In the genomic region with DNA sequence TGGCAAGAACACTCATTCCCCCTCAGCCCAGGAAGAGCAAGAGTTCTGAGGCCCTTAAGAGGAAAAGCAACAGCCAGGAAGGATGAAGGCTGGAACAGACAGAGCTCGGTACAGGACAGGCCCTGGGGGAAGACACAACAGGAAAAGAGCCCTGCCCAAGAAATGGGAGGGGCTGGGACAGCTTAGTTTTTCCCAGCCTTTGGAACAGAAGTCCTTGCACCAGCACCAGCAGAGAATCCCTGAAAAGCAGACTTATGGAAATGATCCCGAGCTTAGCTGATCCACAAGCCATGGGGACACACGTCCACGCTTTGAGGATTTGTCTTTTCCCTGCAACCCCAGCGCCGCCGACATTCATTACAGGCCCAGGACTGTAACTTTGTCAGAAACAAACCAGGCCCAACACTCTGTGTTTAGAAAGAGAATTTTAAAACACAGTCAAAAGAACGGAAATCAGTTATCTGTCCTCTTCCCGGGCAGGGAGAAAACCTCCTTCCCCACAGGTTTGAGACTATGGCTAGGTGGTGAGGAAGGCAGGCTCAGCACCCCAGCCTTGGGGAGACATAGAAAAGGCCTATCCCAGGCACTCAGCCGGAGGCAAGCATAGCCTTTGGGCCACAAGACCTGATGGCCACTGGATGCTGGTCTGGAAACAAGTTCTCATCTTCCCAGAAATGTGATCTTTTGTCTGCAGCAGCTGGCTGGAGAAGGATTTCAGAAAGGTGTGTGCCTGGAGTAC, we compare ENCODE assay signal across 12 cellular contexts. TPM values are rescaled to one million over a fixed set of nuclear protein-coding genes. Genes with fewer than 3 reads are reported as not detected.
DNase-seq lines count a peak whose midpoint lies in the region; ATAC-seq and TF ChIP-seq lines count a peak whose summit lies in the region.
"Had no signal": no experiment of that assay in that cellular context is flagged by ENCODE, and none has a peak within 500 bp of the region (broad histone marks: within the 10 kb centered on the region; RNA-seq: fewer than 3 reads in every experiment).

No MANE protein-coding gene starts in this region.

- POLR2A ChIA-PET in AG04450 (lab: Yijun Ruan, JAX): no interaction called here

- peak overlapping the region; percentile 26 for H3K9ac ChIP-seq in adipocyte (ENCODE audit: low read length)

- intact Hi-C loops in lower lobe of right lung (cut with DNase I): no loop called here

- no peaks in the 10 kb centered on the region for H3K27me3 ChIP-seq in AG04450 (ENCODE audit: control insufficient read depth, insufficient read depth, low read length)
- H3K27me3 ChIP-seq in adipocyte (replicated peaks; ENCODE audit: control insufficient read depth, insufficient read depth, low read length): no peaks in the 10 kb centered on the region
- no peaks in the 10 kb centered on the region for H3K27me3 ChIP-seq in lower lobe of right lung (ENCODE audit: low read depth)

- CTCF ChIA-PET in AG04450 (lab: Charles Lee): interaction anchor here (1.3 kb wide), 1 partner anchor 83 kb away, joined by 4 read pairs; no protein-coding TSS in a partner anchor

- no peak for ATAC-seq in lower lobe of right lung
- ATAC-seq in HG03432 (IDR thresholded peaks at IDR 0.05; ENCODE audit: unreplicated experiment): no peak

- H3K9me3 ChIP-seq in AG04450 (ENCODE audit: control insufficient read depth, insufficient read depth, low read length) (no peaks in the 10 kb centered on the region), adipocyte (ENCODE audit: control insufficient read depth, low read length) (no peaks in the 10 kb centered on the region), lower lobe of right lung (no peaks in the 10 kb centered on the region)

- H3K36me3 ChIP-seq in adipocyte (ENCODE audit: control insufficient read depth, insufficient read depth, low read length, severe bottlenecking) (peaks cover 80% of the 10 kb centered on the region), lower lobe of right lung (peaks cover 95% of the 10 kb centered on the region)

- H3K27ac ChIP-seq in AG04450 (ENCODE audit: low read depth, low read length) (peak overlapping the region; percentile 11), lower lobe of right lung (peak overlapping the region; percentile 63)

- H3K4me1 ChIP-seq in adipocyte (ENCODE audit: control insufficient read depth, insufficient read depth, low read length): peaks cover 4% of the 10 kb centered on the region
- peaks cover 40% of the 10 kb centered on the region for H3K4me1 ChIP-seq in lower lobe of right lung

- TF ChIP-seq CTCF in AG04450 (IDR thresholded peaks at IDR 0.05; ENCODE audit: low read depth, low read length): no peak
- no peak for TF ChIP-seq CTCF in lower lobe of right lung (IDR thresholded peaks at IDR 0.05)

- no peak for DNase-seq in AG04450 (ENCODE audit: low read depth, low spot score)
- no peak for DNase-seq in adipocyte (ENCODE audit: low read depth)
- no peak for DNase-seq in lower lobe of right lung
- DNase-seq in H4 (ENCODE audit: low spot score): no peak
- no peak for DNase-seq in T-helper 9 cell
- DNase-seq: activated CD4-positive, alpha-beta T cell treated with anti-CD3 and anti-CD28 coated beads, Interleukin-2, amount 50 U/mL, for 48 hours; activated naive CD8-positive, alpha-beta T cell treated with anti-CD3 and anti-CD28 coated beads, Interleukin-2, amount 10 ng/mL, durations not matched to agents 7 days and 5 days; cortex of kidney; immature natural killer cell; NCI-H1092 treated with DMSO at 0.1 percent for 48 hours; stimulated activated CD4-positive, alpha-beta T cell treated with anti-CD3 and anti-CD28 coated beads, Interleukin-2, amount 100 ng/mL, for 24 hours had no signal

- H3K4me3 ChIP-seq in AG04450 (ENCODE audit: low read depth, low read length) (no peak overlapping the region), adipocyte (ENCODE audit: low read length) (no peak overlapping the region), lower lobe of right lung (no peak overlapping the region)

RNA-seq across cellular contexts. Expression of gene AVIL, which starts 4.0 kb away (rescaled TPM):
- polyA plus RNA-seq in AG04450 (2011; rRNA removed): 3.5 and 4.7 TPM in 2 replicates
- 2.7 and 4.4 TPM in 2 replicates for polyA minus RNA-seq in AG04450 (2011; rRNA and poly(A)+ RNA removed)
- 10.8 TPM for total RNA-seq in lower lobe of right lung
- 2.0 and 4.3 TPM in 2 replicates for total RNA-seq in H4 (2014; rRNA removed; shearing (Covaris generic))

RNA-seq across cellular contexts. Expression of gene CTDSP2, which starts 24.0 kb away (rescaled TPM):
- polyA plus RNA-seq in AG04450 (2011; rRNA removed): 292 and 305 TPM in 2 replicates
- 367 and 414 TPM in 2 replicates for polyA minus RNA-seq in AG04450 (2011; rRNA and poly(A)+ RNA removed)
- total RNA-seq in lower lobe of right lung: 220 TPM
- total RNA-seq in H4 (2014; rRNA removed; shearing (Covaris generic)): 36.1 and 44.8 TPM in 2 replicates

RNA-seq across cellular contexts. Expression of gene TSFM, which starts 40.0 kb away (rescaled TPM):
- 22.3 and 22.8 TPM in 2 replicates for polyA plus RNA-seq in AG04450 (2011; rRNA removed)
- polyA minus RNA-seq in AG04450 (2011; rRNA and poly(A)+ RNA removed): 6.1 and 7.0 TPM in 2 replicates
- 22.6 TPM for total RNA-seq in lower lobe of right lung
- total RNA-seq in H4 (2014; rRNA removed; shearing (Covaris generic)): 41.3 and 58.6 TPM in 2 replicates

RNA-seq across cellular contexts. Expression of gene EEF1AKMT3, which starts 50.1 kb away (rescaled TPM):
- polyA plus RNA-seq in AG04450 (2011; rRNA removed): 6.8 and 7.6 TPM in 2 replicates
- polyA minus RNA-seq in AG04450 (2011; rRNA and poly(A)+ RNA removed): 6.7 and 8.3 TPM in 2 replicates
- total RNA-seq in lower lobe of right lung: 6.8 TPM
- 4.1 and 7.9 TPM in 2 replicates for total RNA-seq in H4 (2014; rRNA removed; shearing (Covaris generic))

RNA-seq across cellular contexts. Expression of gene METTL1, which starts 50.7 kb away (rescaled TPM):
- 20.1 and 23.5 TPM in 2 replicates for polyA plus RNA-seq in AG04450 (2011; rRNA removed)
- 22.8 and 26.3 TPM in 2 replicates for polyA minus RNA-seq in AG04450 (2011; rRNA and poly(A)+ RNA removed)
- 14.4 TPM for total RNA-seq in lower lobe of right lung
- total RNA-seq in H4 (2014; rRNA removed; shearing (Covaris generic)): 2.5 and 8.1 TPM in 2 replicates
